In genomic region chr14:102319351-102320032, GRCh38 we compare ENCODE assay signal across 1 cellular context.
TF ChIP-seq lines count a peak whose summit lies in the region.

Gene ZNF839, plus strand, starts transcription at chr14:102319746. Its CDS starts 20 bp downstream, at chr14:102319766.

TF ChIP-seq in WTC11, 78 proteins besides CTCF, POLR2A, EP300 and RAD21 (continued from another document and continues in another):
- TF ChIP-seq AFF4 (CRISPR knock-in tag; IDR thresholded peaks at IDR 0.05; ENCODE audit: borderline replicate concordance): no peak
- TF ChIP-seq RELA (CRISPR knock-in tag; IDR thresholded peaks at IDR 0.05; ENCODE audit: borderline replicate concordance): no peak
- peak; percentile 91 for TF ChIP-seq SP1 (CRISPR knock-in tag; conservative IDR thresholded peaks at IDR 0.05)
- no peak for TF ChIP-seq SMAD4 (CRISPR knock-in tag; IDR thresholded peaks at IDR 0.05)
- no peak for TF ChIP-seq NFATC4 (CRISPR knock-in tag; IDR thresholded peaks at IDR 0.05)
- TF ChIP-seq, protein P1, sequence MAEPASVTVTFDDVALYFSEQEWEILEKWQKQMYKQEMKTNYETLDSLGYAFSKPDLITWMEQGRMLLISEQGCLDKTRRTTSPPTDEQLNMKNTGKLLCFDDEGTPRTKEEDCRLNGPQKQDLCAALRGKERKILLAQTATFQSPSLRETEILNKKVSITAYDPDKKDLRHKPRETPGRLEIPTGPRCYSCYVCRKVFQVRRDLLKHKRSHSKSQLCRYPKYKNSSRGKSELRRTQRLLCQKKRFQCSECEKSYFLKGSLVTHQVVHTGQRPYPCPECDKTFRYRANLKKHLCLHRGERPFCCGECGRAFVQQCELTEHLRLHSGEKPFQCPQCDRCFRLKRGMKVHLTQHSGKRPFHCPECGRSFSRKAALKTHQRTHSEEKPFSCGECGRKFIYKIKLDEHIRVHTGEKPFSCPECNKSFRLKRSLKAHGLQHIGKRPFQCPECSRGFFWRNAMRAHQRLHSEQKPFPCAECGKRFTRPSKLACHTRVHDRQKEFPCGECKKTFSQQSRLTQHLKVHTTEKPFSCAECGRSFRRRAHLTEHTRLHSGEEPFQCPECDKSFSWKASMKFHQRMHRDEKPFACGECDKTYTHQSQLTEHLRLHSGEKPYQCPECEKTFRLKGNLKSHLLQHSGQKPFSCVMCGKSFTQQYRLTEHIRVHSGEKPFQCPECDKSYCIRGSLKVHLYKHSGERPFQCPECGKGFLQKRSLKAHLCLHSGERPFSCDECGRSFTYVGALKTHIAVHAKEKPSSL (CRISPR knock-in tag; conservative IDR thresholded peaks at IDR 0.05): no peak
- TF ChIP-seq, protein P2, sequence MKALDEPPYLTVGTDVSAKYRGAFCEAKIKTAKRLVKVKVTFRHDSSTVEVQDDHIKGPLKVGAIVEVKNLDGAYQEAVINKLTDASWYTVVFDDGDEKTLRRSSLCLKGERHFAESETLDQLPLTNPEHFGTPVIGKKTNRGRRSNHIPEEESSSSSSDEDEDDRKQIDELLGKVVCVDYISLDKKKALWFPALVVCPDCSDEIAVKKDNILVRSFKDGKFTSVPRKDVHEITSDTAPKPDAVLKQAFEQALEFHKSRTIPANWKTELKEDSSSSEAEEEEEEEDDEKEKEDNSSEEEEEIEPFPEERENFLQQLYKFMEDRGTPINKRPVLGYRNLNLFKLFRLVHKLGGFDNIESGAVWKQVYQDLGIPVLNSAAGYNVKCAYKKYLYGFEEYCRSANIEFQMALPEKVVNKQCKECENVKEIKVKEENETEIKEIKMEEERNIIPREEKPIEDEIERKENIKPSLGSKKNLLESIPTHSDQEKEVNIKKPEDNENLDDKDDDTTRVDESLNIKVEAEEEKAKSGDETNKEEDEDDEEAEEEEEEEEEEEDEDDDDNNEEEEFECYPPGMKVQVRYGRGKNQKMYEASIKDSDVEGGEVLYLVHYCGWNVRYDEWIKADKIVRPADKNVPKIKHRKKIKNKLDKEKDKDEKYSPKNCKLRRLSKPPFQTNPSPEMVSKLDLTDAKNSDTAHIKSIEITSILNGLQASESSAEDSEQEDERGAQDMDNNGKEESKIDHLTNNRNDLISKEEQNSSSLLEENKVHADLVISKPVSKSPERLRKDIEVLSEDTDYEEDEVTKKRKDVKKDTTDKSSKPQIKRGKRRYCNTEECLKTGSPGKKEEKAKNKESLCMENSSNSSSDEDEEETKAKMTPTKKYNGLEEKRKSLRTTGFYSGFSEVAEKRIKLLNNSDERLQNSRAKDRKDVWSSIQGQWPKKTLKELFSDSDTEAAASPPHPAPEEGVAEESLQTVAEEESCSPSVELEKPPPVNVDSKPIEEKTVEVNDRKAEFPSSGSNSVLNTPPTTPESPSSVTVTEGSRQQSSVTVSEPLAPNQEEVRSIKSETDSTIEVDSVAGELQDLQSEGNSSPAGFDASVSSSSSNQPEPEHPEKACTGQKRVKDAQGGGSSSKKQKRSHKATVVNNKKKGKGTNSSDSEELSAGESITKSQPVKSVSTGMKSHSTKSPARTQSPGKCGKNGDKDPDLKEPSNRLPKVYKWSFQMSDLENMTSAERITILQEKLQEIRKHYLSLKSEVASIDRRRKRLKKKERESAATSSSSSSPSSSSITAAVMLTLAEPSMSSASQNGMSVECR (CRISPR knock-in tag; IDR thresholded peaks at IDR 0.05; ENCODE audit: borderline replicate concordance): 0 out of 2 replicates have a peak, but pooled peaks have one; percentile 40
- TF ChIP-seq ETV6 (CRISPR knock-in tag; IDR thresholded peaks at IDR 0.05): peak; percentile 77; the same call in 1 of the 2 replicates
- TF ChIP-seq, protein P3, sequence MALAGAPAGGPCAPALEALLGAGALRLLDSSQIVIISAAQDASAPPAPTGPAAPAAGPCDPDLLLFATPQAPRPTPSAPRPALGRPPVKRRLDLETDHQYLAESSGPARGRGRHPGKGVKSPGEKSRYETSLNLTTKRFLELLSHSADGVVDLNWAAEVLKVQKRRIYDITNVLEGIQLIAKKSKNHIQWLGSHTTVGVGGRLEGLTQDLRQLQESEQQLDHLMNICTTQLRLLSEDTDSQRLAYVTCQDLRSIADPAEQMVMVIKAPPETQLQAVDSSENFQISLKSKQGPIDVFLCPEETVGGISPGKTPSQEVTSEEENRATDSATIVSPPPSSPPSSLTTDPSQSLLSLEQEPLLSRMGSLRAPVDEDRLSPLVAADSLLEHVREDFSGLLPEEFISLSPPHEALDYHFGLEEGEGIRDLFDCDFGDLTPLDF (CRISPR knock-in tag; IDR thresholded peaks at IDR 0.05): no peak
- TF ChIP-seq TEAD1 (CRISPR knock-in tag; IDR thresholded peaks at IDR 0.05): no peak
- TF ChIP-seq ZNF396 (CRISPR knock-in tag; IDR thresholded peaks at IDR 0.05; ENCODE audit: borderline replicate concordance): no peak
- no peak; the same call in 1 of the 2 replicates for TF ChIP-seq ZNF263 (CRISPR knock-in tag; IDR thresholded peaks at IDR 0.05; ENCODE audit: low read depth)
- TF ChIP-seq, protein P4, sequence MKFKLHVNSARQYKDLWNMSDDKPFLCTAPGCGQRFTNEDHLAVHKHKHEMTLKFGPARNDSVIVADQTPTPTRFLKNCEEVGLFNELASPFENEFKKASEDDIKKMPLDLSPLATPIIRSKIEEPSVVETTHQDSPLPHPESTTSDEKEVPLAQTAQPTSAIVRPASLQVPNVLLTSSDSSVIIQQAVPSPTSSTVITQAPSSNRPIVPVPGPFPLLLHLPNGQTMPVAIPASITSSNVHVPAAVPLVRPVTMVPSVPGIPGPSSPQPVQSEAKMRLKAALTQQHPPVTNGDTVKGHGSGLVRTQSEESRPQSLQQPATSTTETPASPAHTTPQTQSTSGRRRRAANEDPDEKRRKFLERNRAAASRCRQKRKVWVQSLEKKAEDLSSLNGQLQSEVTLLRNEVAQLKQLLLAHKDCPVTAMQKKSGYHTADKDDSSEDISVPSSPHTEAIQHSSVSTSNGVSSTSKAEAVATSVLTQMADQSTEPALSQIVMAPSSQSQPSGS (CRISPR knock-in tag; IDR thresholded peaks at IDR 0.05; ENCODE audit: borderline replicate concordance, low read depth): no peak
- no peak for TF ChIP-seq ZNF138 (CRISPR knock-in tag; conservative IDR thresholded peaks at IDR 0.05)
- no peak for TF ChIP-seq EMX1 (CRISPR knock-in tag; IDR thresholded peaks at IDR 0.05)
- TF ChIP-seq, protein P5, sequence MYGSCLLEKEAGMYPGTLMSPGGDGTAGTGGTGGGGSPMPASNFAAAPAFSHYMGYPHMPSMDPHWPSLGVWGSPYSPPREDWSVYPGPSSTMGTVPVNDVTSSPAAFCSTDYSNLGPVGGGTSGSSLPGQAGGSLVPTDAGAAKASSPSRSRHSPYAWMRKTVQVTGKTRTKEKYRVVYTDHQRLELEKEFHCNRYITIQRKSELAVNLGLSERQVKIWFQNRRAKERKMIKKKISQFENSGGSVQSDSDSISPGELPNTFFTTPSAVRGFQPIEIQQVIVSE (CRISPR knock-in tag; IDR thresholded peaks at IDR 0.05; ENCODE audit: borderline replicate concordance): no peak
- TF ChIP-seq ATF1 (CRISPR knock-in tag; IDR thresholded peaks at IDR 0.05): peak; percentile 54; the same call in 1 of the 2 replicates
- no peak for TF ChIP-seq FOXJ3 (CRISPR knock-in tag; IDR thresholded peaks at IDR 0.05; ENCODE audit: borderline replicate concordance)
- TF ChIP-seq JAZF1 (CRISPR knock-in tag; IDR thresholded peaks at IDR 0.05): no peak
- TF ChIP-seq ERG (CRISPR knock-in tag; IDR thresholded peaks at IDR 0.05): no peak
- TF ChIP-seq KAT7 (CRISPR knock-in tag; IDR thresholded peaks at IDR 0.05; ENCODE audit: borderline replicate concordance): no peak
- no peak for TF ChIP-seq CREB1 (CRISPR knock-in tag; IDR thresholded peaks at IDR 0.05)
- TF ChIP-seq OVOL2 (CRISPR knock-in tag; IDR thresholded peaks at IDR 0.05; ENCODE audit: borderline replicate concordance): no peak
- TF ChIP-seq, protein P6, sequence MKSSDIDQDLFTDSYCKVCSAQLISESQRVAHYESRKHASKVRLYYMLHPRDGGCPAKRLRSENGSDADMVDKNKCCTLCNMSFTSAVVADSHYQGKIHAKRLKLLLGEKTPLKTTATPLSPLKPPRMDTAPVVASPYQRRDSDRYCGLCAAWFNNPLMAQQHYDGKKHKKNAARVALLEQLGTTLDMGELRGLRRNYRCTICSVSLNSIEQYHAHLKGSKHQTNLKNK (CRISPR knock-in tag; IDR thresholded peaks at IDR 0.05): no peak
- TF ChIP-seq ZBTB21 (CRISPR knock-in tag; IDR thresholded peaks at IDR 0.05; ENCODE audit: borderline replicate concordance): peak; percentile 70; the same call in 1 of the 2 replicates
- TF ChIP-seq FOXK1 (CRISPR knock-in tag; IDR thresholded peaks at IDR 0.05): peak; percentile 85; the same call in 1 of the 2 replicates
- no peak for TF ChIP-seq RORB (CRISPR knock-in tag; IDR thresholded peaks at IDR 0.05)
- 0 out of 2 replicates have a peak, but pooled peaks have one; percentile 17 for TF ChIP-seq ZNF416 (CRISPR knock-in tag; IDR thresholded peaks at IDR 0.05)
- TF ChIP-seq, protein P7, sequence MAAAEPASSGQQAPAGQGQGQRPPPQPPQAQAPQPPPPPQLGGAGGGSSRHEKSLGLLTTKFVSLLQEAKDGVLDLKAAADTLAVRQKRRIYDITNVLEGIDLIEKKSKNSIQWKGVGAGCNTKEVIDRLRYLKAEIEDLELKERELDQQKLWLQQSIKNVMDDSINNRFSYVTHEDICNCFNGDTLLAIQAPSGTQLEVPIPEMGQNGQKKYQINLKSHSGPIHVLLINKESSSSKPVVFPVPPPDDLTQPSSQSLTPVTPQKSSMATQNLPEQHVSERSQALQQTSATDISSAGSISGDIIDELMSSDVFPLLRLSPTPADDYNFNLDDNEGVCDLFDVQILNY (CRISPR knock-in tag; IDR thresholded peaks at IDR 0.05): peak; percentile 55
- no peak for TF ChIP-seq NR1H2 (CRISPR knock-in tag; IDR thresholded peaks at IDR 0.05)
- TF ChIP-seq, protein P8, sequence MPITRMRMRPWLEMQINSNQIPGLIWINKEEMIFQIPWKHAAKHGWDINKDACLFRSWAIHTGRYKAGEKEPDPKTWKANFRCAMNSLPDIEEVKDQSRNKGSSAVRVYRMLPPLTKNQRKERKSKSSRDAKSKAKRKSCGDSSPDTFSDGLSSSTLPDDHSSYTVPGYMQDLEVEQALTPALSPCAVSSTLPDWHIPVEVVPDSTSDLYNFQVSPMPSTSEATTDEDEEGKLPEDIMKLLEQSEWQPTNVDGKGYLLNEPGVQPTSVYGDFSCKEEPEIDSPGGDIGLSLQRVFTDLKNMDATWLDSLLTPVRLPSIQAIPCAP (CRISPR knock-in tag; IDR thresholded peaks at IDR 0.05): peak; percentile 55; the same call in 1 of the 2 replicates
- TF ChIP-seq USF1 (CRISPR knock-in tag; IDR thresholded peaks at IDR 0.05): 0 out of 2 replicates have a peak, but pooled peaks have one; percentile 30
- 0 out of 2 replicates have a peak, but pooled peaks have one; percentile 41 for TF ChIP-seq MAX (CRISPR knock-in tag; IDR thresholded peaks at IDR 0.05)
- peak; percentile 96 for TF ChIP-seq CREM (CRISPR knock-in tag; IDR thresholded peaks at IDR 0.05)
- TF ChIP-seq MLX (CRISPR knock-in tag; IDR thresholded peaks at IDR 0.05): no peak
